ENCODE assay signal across 20 cellular contexts in genomic region chr4:80918004-80918403, GRCh38.
DNase-seq lines count a peak whose midpoint lies in the region; TF ChIP-seq lines count a peak whose summit lies in the region.
"Had no signal": no experiment of that assay in that cellular context is flagged by ENCODE, and none has a peak within 500 bp of the region (broad histone marks: within the 10 kb centered on the region; RNA-seq: fewer than 3 reads in every experiment).

No MANE protein-coding gene starts in this region.

- TF ChIP-seq EP300 in suprapubic skin (IDR thresholded peaks at IDR 0.05): no peak

- H3K27ac ChIP-seq in breast epithelium (no peak overlapping the region), suprapubic skin (no peak overlapping the region)
- H3K27ac ChIP-seq: BLaER1, SJSA1, spleen, stomach had no signal

- intact Hi-C loops in MCF 10A (cut with micrococcal nuclease) (no loop called here), breast epithelium (cut with DNase I; ENCODE audit: low total_unique reads) (loop anchor here (10.0 kb wide), 1 partner anchor 1223 kb away; no protein-coding TSS in a partner anchor), posterior cingulate gyrus (cut with DNase I) (no loop called here)

- H3K36me3 ChIP-seq in breast epithelium (no peaks in the 10 kb centered on the region), adipocyte (ENCODE audit: control insufficient read depth, insufficient read depth, low read length, severe bottlenecking) (no peaks in the 10 kb centered on the region), suprapubic skin (no peaks in the 10 kb centered on the region)
- H3K36me3 ChIP-seq: BLaER1, SJSA1, spleen, stomach had no signal

- CTCF ChIA-PET in MCF 10A (lab: Yijun Ruan, JAX): no interaction called here

- POLR2A ChIA-PET in MCF 10A (lab: Yijun Ruan, JAX): interaction anchor here (0.6 to 0.7 kb wide), 2 partner anchors 156 to 1861 kb away, joined by 3 read pairs; no protein-coding TSS in a partner anchor

- peaks cover 18% of the 10 kb centered on the region for H3K4me1 Mint-ChIP-seq in MCF 10A (ENCODE audit: insufficient read depth, unreplicated experiment)

- H3K4me1 ChIP-seq in breast epithelium (no peaks in the 10 kb centered on the region), adipocyte (ENCODE audit: control insufficient read depth, insufficient read depth, low read length) (peaks cover 8% of the 10 kb centered on the region), suprapubic skin (no peaks in the 10 kb centered on the region)
- H3K4me1 ChIP-seq: BLaER1, SJSA1, spleen, stomach had no signal

- no TSS peak for BruUV-seq in MCF 10A (replicated peaks; lab: Mats Ljungman, UMichigan)

- no peaks in the 10 kb centered on the region for H3K27me3 Mint-ChIP-seq in MCF 10A (ENCODE audit: insufficient read depth, unreplicated experiment)

- TF ChIP-seq POLR2A in breast epithelium (IDR thresholded peaks at IDR 0.05): no peak
- TF ChIP-seq POLR2A in suprapubic skin (IDR thresholded peaks at IDR 0.05): no peak

- H3K9me3 ChIP-seq in breast epithelium: no peaks in the 10 kb centered on the region
- H3K9me3 ChIP-seq in adipocyte (ENCODE audit: control insufficient read depth, low read length): no peaks in the 10 kb centered on the region
- H3K9me3 ChIP-seq in suprapubic skin: no peaks in the 10 kb centered on the region
- H3K9me3 ChIP-seq: BLaER1, SJSA1, spleen, stomach had no signal

- H3K9ac ChIP-seq in adipocyte (ENCODE audit: low read length): no peak overlapping the region
- H3K9ac ChIP-seq: BLaER1 had no signal

- DNase-seq in MCF 10A (ENCODE audit: unreplicated experiment) (peak; percentile 67), breast epithelium (ENCODE audit: low spot score in 2 of 2) (no peak), adipocyte (ENCODE audit: low read depth) (peak; percentile 75), fibroblast of villous mesenchyme (ENCODE audit: low read depth) (peak; percentile 43), suprapubic skin (ENCODE audit: low spot score in 2 of 2) (no peak), dermis blood vessel endothelial cell (no peak), COR-L47 (lab: John Stamatoyannopoulos, UW) (no peak), posterior cingulate gyrus (no peak)
- DNase-seq: activated CD4-positive, alpha-beta T cell treated with anti-CD3 and anti-CD28 coated beads, Interleukin-2, amount 50 U/mL, for 4 hours; activated effector memory CD4-positive, alpha-beta T cell treated with Interleukin-2 at 50 U/mL for 16 hours; Calu3; KG1; MV-4-11; NCI-H1694 treated with DMSO at 0.1 percent for 48 hours; NCI-H82; spleen; stimulated activated CD4-positive, alpha-beta T cell treated with anti-CD3 and anti-CD28 coated beads, Interleukin-4, amount 100 ng/mL, for 24 hours; stomach had no signal

- H3K27me3 ChIP-seq in breast epithelium: no peaks in the 10 kb centered on the region
- no peaks in the 10 kb centered on the region for H3K27me3 ChIP-seq in adipocyte (replicated peaks; ENCODE audit: control insufficient read depth, insufficient read depth, low read length)
- no peaks in the 10 kb centered on the region for H3K27me3 ChIP-seq in suprapubic skin
- H3K27me3 ChIP-seq: BLaER1, spleen, stomach had no signal

- H3K4me3 Mint-ChIP-seq in MCF 10A (ENCODE audit: unreplicated experiment): no peak overlapping the region

- H3K4me3 ChIP-seq in breast epithelium: no peak overlapping the region
- H3K4me3 ChIP-seq in adipocyte (ENCODE audit: low read length): no peak overlapping the region
- H3K4me3 ChIP-seq in fibroblast of villous mesenchyme (ENCODE audit: low read depth, low read length): no peak overlapping the region
- H3K4me3 ChIP-seq in suprapubic skin: no peak overlapping the region
- H3K4me3 ChIP-seq: BLaER1, SJSA1, spleen, stomach had no signal

- TF ChIP-seq CTCF in MCF 10A (IDR thresholded peaks at IDR 0.05; ENCODE audit: unreplicated experiment) (no peak), breast epithelium (IDR thresholded peaks at IDR 0.05) (no peak), fibroblast of villous mesenchyme (IDR thresholded peaks at IDR 0.05; ENCODE audit: insufficient read depth, low read depth, low read length) (no peak), suprapubic skin (IDR thresholded peaks at IDR 0.05) (no peak)

- H3K36me3 Mint-ChIP-seq in MCF 10A (ENCODE audit: insufficient read depth, unreplicated experiment): no peaks in the 10 kb centered on the region

- no peaks in the 10 kb centered on the region for H3K9me3 Mint-ChIP-seq in MCF 10A (ENCODE audit: unreplicated experiment)

- H3K27ac Mint-ChIP-seq in MCF 10A (ENCODE audit: low read depth, unreplicated experiment): peak overlapping the region; percentile 60

Comparison
In these comparisons a context has a peak if more than half of its experiments do, and no peak if none do; other contexts are left out.
1. DNase-seq: peak in MCF 10A (single experiment), adipocyte (single experiment) and fibroblast of villous mesenchyme (single experiment); none in breast epithelium (0 of 2), suprapubic skin (0 of 2), dermis blood vessel endothelial cell (single experiment), COR-L47 (single experiment) and posterior cingulate gyrus (0 of 10).